Comparison of ENCODE assay signal across 8 cellular contexts in genomic region chr17:68512247-68512966, GRCh38. TPM values are rescaled to one million over a fixed set of nuclear protein-coding genes. Genes with fewer than 3 reads are reported as not detected.
A peak's percentile ranks its signal among the peaks of the same experiment; 100 is the strongest.
DNase-seq lines count a peak whose midpoint lies in the region; ATAC-seq and TF ChIP-seq lines count a peak whose summit lies in the region.

TSS of gene PRKAR1A (plus strand) at chr17:68512430. CDS start at chr17:68515400, 2,970 bp downstream.

- peak within 1 kb of the TSS; percentile 86 for H3K4me3 ChIP-seq in upper lobe of right lung

- TF ChIP-seq CTCF in progenitor cell of endocrine pancreas (IDR thresholded peaks at IDR 0.05; ENCODE audit: unreplicated experiment) (no peak), upper lobe of right lung (IDR thresholded peaks at IDR 0.05) (no peak)

- no peaks in the 10 kb centered on the region for H3K9me3 ChIP-seq in upper lobe of right lung

- H3K27ac ChIP-seq in angular gyrus (ENCODE audit: low read depth, low read length) (peak within 1 kb of the TSS; percentile 99), upper lobe of right lung (peak within 1 kb of the TSS; percentile 100)

- DNase-seq in NCI-H187 treated with DMSO at 0.1 percent for 48 hours (lab: John Stamatoyannopoulos, UW) (peak; percentile 74), T-helper 2 cell (peak; percentile 85 to 98 (median 92)), left ventricle myocardium superior (peak; percentile 95), progenitor cell of endocrine pancreas (ENCODE audit: low spot score, unreplicated experiment) (peak; percentile 79), upper lobe of right lung (peak; percentile 97)

- peak; percentile 90 for TF ChIP-seq POLR2A in GM18505 (IDR thresholded peaks at IDR 0.05; ENCODE audit: borderline replicate concordance, extremely low read depth, insufficient read depth, insufficient read length)

- ATAC-seq in GM18505 (IDR thresholded peaks at IDR 0.05; ENCODE audit: unreplicated experiment) (peak; percentile 84), HG02970 (IDR thresholded peaks at IDR 0.05; ENCODE audit: low FRiP score, unreplicated experiment) (peak; percentile 78), left ventricle myocardium superior (peak; percentile 92), upper lobe of right lung (peak; percentile 93)

- H3K4me1 Mint-ChIP-seq in progenitor cell of endocrine pancreas (ENCODE audit: low read depth): peaks cover 41% of the 10 kb centered on the region

- peaks cover 55% of the 10 kb centered on the region for H3K4me1 ChIP-seq in upper lobe of right lung

- H3K27me3 Mint-ChIP-seq in progenitor cell of endocrine pancreas: no peaks in the 10 kb centered on the region

- H3K27me3 ChIP-seq in upper lobe of right lung: no peaks in the 10 kb centered on the region

- H3K9me3 Mint-ChIP-seq in progenitor cell of endocrine pancreas (ENCODE audit: low read depth): no peaks in the 10 kb centered on the region

- H3K4me3 Mint-ChIP-seq in progenitor cell of endocrine pancreas (ENCODE audit: low read depth): peak within 1 kb of the TSS; percentile 99

- peaks cover 25% of the 10 kb centered on the region for H3K36me3 ChIP-seq in upper lobe of right lung

- intact Hi-C loops in left ventricle myocardium superior (cut with micrococcal nuclease) (loop anchor here (10.0 kb wide), 1 partner anchor 48 kb away; no protein-coding TSS in a partner anchor), upper lobe of right lung (cut with DNase I) (no loop called here)

- peaks cover 15% of the 10 kb centered on the region for H3K36me3 Mint-ChIP-seq in progenitor cell of endocrine pancreas (ENCODE audit: insufficient read depth)

- H3K27ac Mint-ChIP-seq in progenitor cell of endocrine pancreas: peak within 1 kb of the TSS; percentile 98

RNA-seq across cellular contexts. Expression of gene PRKAR1A, which starts in this region (rescaled TPM):
- total RNA-seq in left ventricle myocardium superior: 599 TPM
- 336 and 337 TPM in 2 replicates for total RNA-seq in progenitor cell of endocrine pancreas
- 389 TPM for total RNA-seq in upper lobe of right lung

Comparison
In these comparisons a context has a peak if more than half of its experiments do, and no peak if none do; other contexts are left out.
1. Peak in every context shown above with its lines: DNase-seq, ATAC-seq, H3K4me3 ChIP-seq and H3K27ac ChIP-seq.